ENCODE assay signal across 1 cellular context in the genomic region with DNA sequence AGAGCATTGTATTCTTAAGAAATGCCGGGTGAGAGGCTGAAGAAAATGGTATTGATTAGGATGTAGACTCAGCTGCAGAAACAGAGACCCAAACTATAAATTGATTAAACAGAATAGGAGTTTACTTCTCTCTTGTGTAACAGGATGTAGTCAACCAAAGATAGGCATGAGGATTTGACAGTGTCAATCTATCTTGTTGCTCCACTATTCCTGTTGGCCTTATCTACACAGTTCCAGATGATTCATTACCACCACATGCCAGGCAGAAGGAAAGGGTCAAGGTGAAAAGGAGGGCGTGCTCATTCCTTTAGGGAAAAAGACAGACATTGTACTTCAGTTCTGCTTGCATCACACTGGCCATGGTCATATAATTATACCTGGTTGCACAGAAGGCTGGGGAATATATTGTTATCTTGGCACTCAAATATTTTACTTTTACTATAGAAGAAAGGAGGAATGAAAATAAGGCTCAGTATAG.
A peak's percentile ranks its signal among the peaks of the same experiment; 100 is the strongest.
TF ChIP-seq lines count a peak whose summit lies in the region.

No MANE protein-coding gene starts in this region.

TF ChIP-seq in K562, 482 proteins besides CTCF, POLR2A, EP300 and RAD21 (continued from another document and continues in another):
- TF ChIP-seq, protein P1, sequence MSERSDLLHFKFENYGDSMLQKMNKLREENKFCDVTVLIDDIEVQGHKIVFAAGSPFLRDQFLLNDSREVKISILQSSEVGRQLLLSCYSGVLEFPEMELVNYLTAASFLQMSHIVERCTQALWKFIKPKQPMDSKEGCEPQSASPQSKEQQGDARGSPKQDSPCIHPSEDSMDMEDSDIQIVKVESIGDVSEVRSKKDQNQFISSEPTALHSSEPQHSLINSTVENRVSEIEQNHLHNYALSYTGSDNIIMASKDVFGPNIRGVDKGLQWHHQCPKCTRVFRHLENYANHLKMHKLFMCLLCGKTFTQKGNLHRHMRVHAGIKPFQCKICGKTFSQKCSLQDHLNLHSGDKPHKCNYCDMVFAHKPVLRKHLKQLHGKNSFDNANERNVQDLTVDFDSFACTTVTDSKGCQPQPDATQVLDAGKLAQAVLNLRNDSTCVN (CRISPR knock-in tag; IDR thresholded peaks at IDR 0.05) = peak; percentile 81
- no peak for TF ChIP-seq XRCC5 (IDR thresholded peaks at IDR 0.05; ENCODE audit: low read depth, low read length)
- no peak for TF ChIP-seq MAFF (IDR thresholded peaks at IDR 0.05; ENCODE audit: low read length)
- peak; percentile 84; the same call in 1 of the 2 replicates for TF ChIP-seq ZNF76 (CRISPR knock-in tag; IDR thresholded peaks at IDR 0.05; ENCODE audit: borderline replicate concordance)
- TF ChIP-seq MCM2 (IDR thresholded peaks at IDR 0.05; ENCODE audit: low read depth) = no peak
- no peak for TF ChIP-seq CREB3 (tag; conservative IDR thresholded peaks at IDR 0.05; ENCODE audit: low read depth)
- peak; percentile 90 for TF ChIP-seq PHB2 (IDR thresholded peaks at IDR 0.05; ENCODE audit: low read depth)
- peak in 1 of 2 experiments; percentile 97; a peak in 2 of 3 replicates for TF ChIP-seq CBX3 (IDR thresholded peaks at IDR 0.05; ENCODE audit: borderline replicate concordance in 1 of 2, low read length in 2 of 2)
- no peak for TF ChIP-seq ILK (tag; IDR thresholded peaks at IDR 0.05; ENCODE audit: borderline replicate concordance, low read depth)
- peak; percentile 65; the same call in 1 of the 2 replicates for TF ChIP-seq ZNF584 (CRISPR knock-in tag; IDR thresholded peaks at IDR 0.05; ENCODE audit: low read depth)
- no peak for TF ChIP-seq CBX1 (IDR thresholded peaks at IDR 0.05; ENCODE audit: low read depth)
- TF ChIP-seq TEAD2 (tag; IDR thresholded peaks at IDR 0.05) = no peak; the same call in 1 of the 2 replicates
- no peak for TF ChIP-seq SUPT5H (IDR thresholded peaks at IDR 0.05)
- TF ChIP-seq POLR2H (tag; IDR thresholded peaks at IDR 0.05; ENCODE audit: low read depth) = no peak
- peak in 1 of 2 experiments; percentile 97; a peak in 2 of 4 replicates for TF ChIP-seq ZMIZ1 (IDR thresholded peaks at IDR 0.05; ENCODE audit: low read depth in 2 of 2, low read length in 2 of 2)
- TF ChIP-seq RB1 (IDR thresholded peaks at IDR 0.05; ENCODE audit: low read depth) = no peak
- peak; percentile 88 for TF ChIP-seq HMBOX1 (IDR thresholded peaks at IDR 0.05)
- no peak for TF ChIP-seq ZHX1 (conservative IDR thresholded peaks at IDR 0.05; ENCODE audit: low read length)
- TF ChIP-seq, protein P2, sequence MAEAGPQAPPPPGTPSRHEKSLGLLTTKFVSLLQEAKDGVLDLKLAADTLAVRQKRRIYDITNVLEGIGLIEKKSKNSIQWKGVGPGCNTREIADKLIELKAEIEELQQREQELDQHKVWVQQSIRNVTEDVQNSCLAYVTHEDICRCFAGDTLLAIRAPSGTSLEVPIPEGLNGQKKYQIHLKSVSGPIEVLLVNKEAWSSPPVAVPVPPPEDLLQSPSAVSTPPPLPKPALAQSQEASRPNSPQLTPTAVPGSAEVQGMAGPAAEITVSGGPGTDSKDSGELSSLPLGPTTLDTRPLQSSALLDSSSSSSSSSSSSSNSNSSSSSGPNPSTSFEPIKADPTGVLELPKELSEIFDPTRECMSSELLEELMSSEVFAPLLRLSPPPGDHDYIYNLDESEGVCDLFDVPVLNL (CRISPR knock-in tag; IDR thresholded peaks at IDR 0.05; ENCODE audit: low read depth) = no peak
- TF ChIP-seq EP400 (IDR thresholded peaks at IDR 0.05) = peak; percentile 83
- peak; percentile 56 for TF ChIP-seq ELF1 (tag; IDR thresholded peaks at IDR 0.05)
- TF ChIP-seq CCAR2 (IDR thresholded peaks at IDR 0.05; ENCODE audit: low read depth, low read length) = no peak
- no peak for TF ChIP-seq HMG20B (CRISPR knock-in tag; IDR thresholded peaks at IDR 0.05)
- TF ChIP-seq NR1H2 (CRISPR knock-in tag; IDR thresholded peaks at IDR 0.05) = no peak
- 0 out of 2 replicates have a peak, but pooled peaks have one; percentile 58 for TF ChIP-seq NR2F6 (CRISPR knock-in tag; IDR thresholded peaks at IDR 0.05)
- no peak for TF ChIP-seq BDP1 (IDR thresholded peaks at IDR 0.05; ENCODE audit: insufficient read depth, insufficient read length)
- no peak for TF ChIP-seq SMARCA5 (IDR thresholded peaks at IDR 0.05)
- TF ChIP-seq, protein P3, sequence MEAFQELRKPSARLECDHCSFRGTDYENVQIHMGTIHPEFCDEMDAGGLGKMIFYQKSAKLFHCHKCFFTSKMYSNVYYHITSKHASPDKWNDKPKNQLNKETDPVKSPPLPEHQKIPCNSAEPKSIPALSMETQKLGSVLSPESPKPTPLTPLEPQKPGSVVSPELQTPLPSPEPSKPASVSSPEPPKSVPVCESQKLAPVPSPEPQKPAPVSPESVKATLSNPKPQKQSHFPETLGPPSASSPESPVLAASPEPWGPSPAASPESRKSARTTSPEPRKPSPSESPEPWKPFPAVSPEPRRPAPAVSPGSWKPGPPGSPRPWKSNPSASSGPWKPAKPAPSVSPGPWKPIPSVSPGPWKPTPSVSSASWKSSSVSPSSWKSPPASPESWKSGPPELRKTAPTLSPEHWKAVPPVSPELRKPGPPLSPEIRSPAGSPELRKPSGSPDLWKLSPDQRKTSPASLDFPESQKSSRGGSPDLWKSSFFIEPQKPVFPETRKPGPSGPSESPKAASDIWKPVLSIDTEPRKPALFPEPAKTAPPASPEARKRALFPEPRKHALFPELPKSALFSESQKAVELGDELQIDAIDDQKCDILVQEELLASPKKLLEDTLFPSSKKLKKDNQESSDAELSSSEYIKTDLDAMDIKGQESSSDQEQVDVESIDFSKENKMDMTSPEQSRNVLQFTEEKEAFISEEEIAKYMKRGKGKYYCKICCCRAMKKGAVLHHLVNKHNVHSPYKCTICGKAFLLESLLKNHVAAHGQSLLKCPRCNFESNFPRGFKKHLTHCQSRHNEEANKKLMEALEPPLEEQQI (IDR thresholded peaks at IDR 0.05) = peak; percentile 99
- TF ChIP-seq CHCHD3 (CRISPR knock-in tag; IDR thresholded peaks at IDR 0.05) = no peak
- TF ChIP-seq, protein P4, sequence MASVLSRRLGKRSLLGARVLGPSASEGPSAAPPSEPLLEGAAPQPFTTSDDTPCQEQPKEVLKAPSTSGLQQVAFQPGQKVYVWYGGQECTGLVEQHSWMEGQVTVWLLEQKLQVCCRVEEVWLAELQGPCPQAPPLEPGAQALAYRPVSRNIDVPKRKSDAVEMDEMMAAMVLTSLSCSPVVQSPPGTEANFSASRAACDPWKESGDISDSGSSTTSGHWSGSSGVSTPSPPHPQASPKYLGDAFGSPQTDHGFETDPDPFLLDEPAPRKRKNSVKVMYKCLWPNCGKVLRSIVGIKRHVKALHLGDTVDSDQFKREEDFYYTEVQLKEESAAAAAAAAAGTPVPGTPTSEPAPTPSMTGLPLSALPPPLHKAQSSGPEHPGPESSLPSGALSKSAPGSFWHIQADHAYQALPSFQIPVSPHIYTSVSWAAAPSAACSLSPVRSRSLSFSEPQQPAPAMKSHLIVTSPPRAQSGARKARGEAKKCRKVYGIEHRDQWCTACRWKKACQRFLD (CRISPR knock-in tag; IDR thresholded peaks at IDR 0.05) = peak; percentile 67; the same call in 1 of the 2 replicates
- no peak; the same call in 1 of the 2 replicates for TF ChIP-seq RUNX1 (IDR thresholded peaks at IDR 0.05; ENCODE audit: low read depth)
- no peak for TF ChIP-seq ZNF347 (CRISPR knock-in tag; IDR thresholded peaks at IDR 0.05; ENCODE audit: low read depth)
- TF ChIP-seq, protein P5, sequence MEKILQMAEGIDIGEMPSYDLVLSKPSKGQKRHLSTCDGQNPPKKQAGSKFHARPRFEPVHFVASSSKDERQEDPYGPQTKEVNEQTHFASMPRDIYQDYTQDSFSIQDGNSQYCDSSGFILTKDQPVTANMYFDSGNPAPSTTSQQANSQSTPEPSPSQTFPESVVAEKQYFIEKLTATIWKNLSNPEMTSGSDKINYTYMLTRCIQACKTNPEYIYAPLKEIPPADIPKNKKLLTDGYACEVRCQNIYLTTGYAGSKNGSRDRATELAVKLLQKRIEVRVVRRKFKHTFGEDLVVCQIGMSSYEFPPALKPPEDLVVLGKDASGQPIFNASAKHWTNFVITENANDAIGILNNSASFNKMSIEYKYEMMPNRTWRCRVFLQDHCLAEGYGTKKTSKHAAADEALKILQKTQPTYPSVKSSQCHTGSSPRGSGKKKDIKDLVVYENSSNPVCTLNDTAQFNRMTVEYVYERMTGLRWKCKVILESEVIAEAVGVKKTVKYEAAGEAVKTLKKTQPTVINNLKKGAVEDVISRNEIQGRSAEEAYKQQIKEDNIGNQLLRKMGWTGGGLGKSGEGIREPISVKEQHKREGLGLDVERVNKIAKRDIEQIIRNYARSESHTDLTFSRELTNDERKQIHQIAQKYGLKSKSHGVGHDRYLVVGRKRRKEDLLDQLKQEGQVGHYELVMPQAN (IDR thresholded peaks at IDR 0.05; ENCODE audit: borderline replicate concordance) = 0 out of 2 replicates have a peak, but pooled peaks have one; percentile 26
- no peak for TF ChIP-seq MTF1 (CRISPR knock-in tag; IDR thresholded peaks at IDR 0.05; ENCODE audit: borderline replicate concordance)
